Comparison of ENCODE assay signal across 8 cellular contexts in genomic region chr11:64152841-64153691, GRCh38. TPM values are rescaled to one million over a fixed set of nuclear protein-coding genes. Genes with fewer than 3 reads are reported as not detected.
DNase-seq lines count a peak whose midpoint lies in the region; ATAC-seq and TF ChIP-seq lines count a peak whose summit lies in the region.

No MANE protein-coding gene starts in this region.

- H3K27me3 ChIP-seq in esophagus muscularis mucosa (no peaks in the 10 kb centered on the region), stomach (no peaks in the 10 kb centered on the region)

- H3K4me1 ChIP-seq in esophagus muscularis mucosa (peaks cover 19 to 26% (median 22%) of the 10 kb centered on the region in 4 donors), stomach (peaks cover 13 to 41% (median 29%) of the 10 kb centered on the region in 4 donors)

- TF ChIP-seq EP300 in esophagus muscularis mucosa (IDR thresholded peaks at IDR 0.05) (no peak), stomach (IDR thresholded peaks at IDR 0.05) (no peak)

- peaks cover 0 to 9% (median 5%) of the 10 kb centered on the region in 4 donors for H3K36me3 ChIP-seq in esophagus muscularis mucosa
- peaks cover 0 to 8% (median 1%) of the 10 kb centered on the region in 4 donors for H3K36me3 ChIP-seq in stomach

- no peak overlapping the region for H3K4me3 Mint-ChIP-seq in nephron progenitor cell

- peaks cover 17% of the 10 kb centered on the region for H3K27me3 Mint-ChIP-seq in nephron progenitor cell (ENCODE audit: low read depth, poor library complexity)

- peak; percentile 63 for ATAC-seq in HG02678 (IDR thresholded peaks at IDR 0.05; ENCODE audit: unreplicated experiment)
- ATAC-seq in GM21786 (IDR thresholded peaks at IDR 0.05; ENCODE audit: unreplicated experiment), result no peak

- H3K9me3 ChIP-seq in esophagus muscularis mucosa (no peaks in the 10 kb centered on the region), stomach (no peaks in the 10 kb centered on the region)

- TF ChIP-seq POLR2A in esophagus muscularis mucosa (IDR thresholded peaks at IDR 0.05; ENCODE audit: low read depth), result no peak
- no peak for TF ChIP-seq POLR2A in stomach (IDR thresholded peaks at IDR 0.05)

- DNase-seq in EL (peak; percentile 54), NOMO-1 treated with DMSO at 0.1 percent for 48 hours (lab: John Stamatoyannopoulos, UW; ENCODE audit: unreplicated experiment) (peak; percentile 41), activated T-cell treated with anti-CD3 and anti-CD28 coated beads for 1 hour (ENCODE audit: low read depth) (peak; percentile 65), esophagus muscularis mucosa (ENCODE audit: extremely low spot score) (no peak), nephron progenitor cell (peak; percentile 82), stomach (peak; percentile 72)

- peaks cover 27% of the 10 kb centered on the region for H3K4me1 Mint-ChIP-seq in nephron progenitor cell

- intact Hi-C loops in esophagus muscularis mucosa (cut with DNase I) (loop anchor here (5.0 to 10.0 kb wide), 2 partner anchors 316 to 388 kb away; partner anchors contain the start of genes MARK2 and ZFTA), stomach (cut with DNase I; ENCODE audit: low total_unique reads) (no loop called here)

- H3K9me3 Mint-ChIP-seq in nephron progenitor cell, result no peaks in the 10 kb centered on the region

- WGBS in esophagus muscularis mucosa, result 6% methylated on average over 18 of the region's 23 CpGs
- WGBS in stomach, 5 donors, result 2 to 20% (median 20%) methylated on average over 11 to 23 of the region's 23 CpGs

- TF ChIP-seq CTCF in esophagus muscularis mucosa (IDR thresholded peaks at IDR 0.05) (peak in 2 of 3 experiments; percentile 94 to 99), nephron progenitor cell (IDR thresholded peaks at IDR 0.05) (peak; percentile 99), stomach (IDR thresholded peaks at IDR 0.05) (peak in 5 of 7 experiments; percentile 91 to 100 (median 100))

- H3K27ac Mint-ChIP-seq in nephron progenitor cell, result no peak overlapping the region

- H3K27ac ChIP-seq in esophagus muscularis mucosa (replicated peaks in 1 of 4), result no peak overlapping the region
- H3K27ac ChIP-seq in stomach, result no peak overlapping the region

- no peaks in the 10 kb centered on the region for H3K36me3 Mint-ChIP-seq in nephron progenitor cell (ENCODE audit: low read depth)

- H3K4me3 ChIP-seq in esophagus muscularis mucosa (peak overlapping the region in 2 of 4 donors; percentile 7 to 25), stomach (no peak overlapping the region)

RNA-seq across cellular contexts. Expression of gene MACROD1, which starts 12.8 kb away (rescaled TPM):
- 10 to 100 TPM; 28.8 to 70.7 (median 33.7) TPM for total RNA-seq in esophagus muscularis mucosa
- total RNA-seq in stomach, result 10 to 100 TPM; 18.0 to 52.1 (median 41.2) TPM
- 100 to 1,000 TPM in 2 of 3 donors, 10 to 100 TPM in 1; 59.1 to 283 (median 156) TPM for polyA plus RNA-seq in stomach

RNA-seq across cellular contexts. Expression of gene STIP1, which starts 32.9 kb away (rescaled TPM):
- total RNA-seq in esophagus muscularis mucosa, result 100 to 1,000 TPM in 3 of 4 donors, 10 to 100 TPM in 1; 82.2 to 116 (median 101) TPM
- total RNA-seq in stomach, result 100 to 1,000 TPM in 1 of 5 donors, 10 to 100 TPM in 4; 27.4 to 259 (median 68.1) TPM
- 10 to 100 TPM; 51.5 to 56.2 (median 53.2) TPM for polyA plus RNA-seq in stomach

RNA-seq across cellular contexts. Expression of gene FERMT3, which starts 53.5 kb away (rescaled TPM):
- total RNA-seq in esophagus muscularis mucosa, result 10 to 100 TPM; 12.9 to 35.5 (median 15.5) TPM
- 10 to 100 TPM; 11.9 to 30.3 (median 17.9) TPM for total RNA-seq in stomach
- 10 to 100 TPM; 12.4 to 31.9 (median 19.5) TPM for polyA plus RNA-seq in stomach
